Comparison of ENCODE assay signal across 8 cellular contexts in genomic region chr6:134035823-134036296, GRCh38. TPM values are rescaled to one million over a fixed set of nuclear protein-coding genes. Genes with fewer than 3 reads are reported as not detected.
DNase-seq lines count a peak whose midpoint lies in the region; ATAC-seq and TF ChIP-seq lines count a peak whose summit lies in the region.

No MANE protein-coding gene starts in this region.

- 79 to 91% (median 83%) methylated on average over 3 of the region's 3 CpGs for WGBS in adrenal gland, 4 donors

- H3K27me3 ChIP-seq in adrenal gland: no peaks in the 10 kb centered on the region

- CTCF ChIA-PET in WTC11 (lab: Charles Lee): interaction anchor here (0.8 to 1.2 kb wide), 2 partner anchors 28 to 30 kb away, joined by 5 to 7 read pairs; no protein-coding TSS in a partner anchor
- CTCF ChIA-PET in activated naive CD4-positive, alpha-beta T cell treated with anti-CD3 and anti-CD28 coated beads for 36 hours (lab: Charles Lee): interaction anchor here (0.7 to 1.1 kb wide), 3 partner anchors 30 to 74 kb away, joined by 3 to 5 read pairs (median 3); no protein-coding TSS in a partner anchor

- POLR2A ChIA-PET in WTC11 (lab: Charles Lee): no interaction called here

- peaks cover 4% of the 10 kb centered on the region for H3K9me3 Mint-ChIP-seq in WTC11
- H3K9me3 Mint-ChIP-seq in activated naive CD4-positive, alpha-beta T cell treated with anti-CD3 and anti-CD28 coated beads for 36 hours: no peaks in the 10 kb centered on the region

- no peak overlapping the region for H3K27ac ChIP-seq in adrenal gland

- no peaks in the 10 kb centered on the region for H3K9me3 ChIP-seq in adrenal gland (replicated peaks in 1 of 3)

- no peak for TF ChIP-seq POLR2A in adrenal gland (IDR thresholded peaks at IDR 0.05)

- no peak for TF ChIP-seq CTCF in WTC11 (IDR thresholded peaks at IDR 0.05)
- no peak for TF ChIP-seq CTCF in adrenal gland (IDR thresholded peaks at IDR 0.05)

- no peak overlapping the region for H3K4me3 ChIP-seq in adrenal gland

- H3K27ac Mint-ChIP-seq in WTC11: no peak overlapping the region
- no peak overlapping the region for H3K27ac Mint-ChIP-seq in activated naive CD4-positive, alpha-beta T cell treated with anti-CD3 and anti-CD28 coated beads for 36 hours

- no peaks in the 10 kb centered on the region for H3K36me3 ChIP-seq in adrenal gland (replicated peaks in 1 of 2)

- H3K4me1 Mint-ChIP-seq in WTC11: peaks cover 17% of the 10 kb centered on the region
- peaks cover 3% of the 10 kb centered on the region for H3K4me1 Mint-ChIP-seq in activated naive CD4-positive, alpha-beta T cell treated with anti-CD3 and anti-CD28 coated beads for 36 hours (ENCODE audit: low read depth)

- H3K36me3 Mint-ChIP-seq in WTC11: no peaks in the 10 kb centered on the region
- no peaks in the 10 kb centered on the region for H3K36me3 Mint-ChIP-seq in activated naive CD4-positive, alpha-beta T cell treated with anti-CD3 and anti-CD28 coated beads for 36 hours (ENCODE audit: low read depth)

- DNase-seq in NCI-H2029 (lab: John Stamatoyannopoulos, UW) (peak; percentile 25), NCI-H2029 treated with DMSO at 0.1 percent for 48 hours (lab: John Stamatoyannopoulos, UW) (no peak), NCI-H1105 (lab: John Stamatoyannopoulos, UW) (peak; percentile 87), WTC11 (ENCODE audit: low spot score) (no peak), midbrain (lab: John Stamatoyannopoulos, UW) (peak; percentile 39), adrenal gland (no peak)
- no peak for DNase-seq in activated naive CD4-positive, alpha-beta T cell treated with anti-CD3 and anti-CD28 coated beads for 36 hours

- no peaks in the 10 kb centered on the region for H3K4me1 ChIP-seq in adrenal gland (replicated peaks in 1 of 2)

- intact Hi-C loops in adrenal gland (cut with DNase I): no loop called here
- intact Hi-C loops in activated naive CD4-positive, alpha-beta T cell treated with anti-CD3 and anti-CD28 coated beads for 36 hours (cut with micrococcal nuclease): no loop called here

- no peaks in the 10 kb centered on the region for H3K27me3 Mint-ChIP-seq in WTC11 (ENCODE audit: low read depth)
- no peaks in the 10 kb centered on the region for H3K27me3 Mint-ChIP-seq in activated naive CD4-positive, alpha-beta T cell treated with anti-CD3 and anti-CD28 coated beads for 36 hours (ENCODE audit: low read depth)

- ATAC-seq in WTC11 (peak; percentile 26; the same call in 1 of the 2 replicates), GM21367 (IDR thresholded peaks at IDR 0.05; ENCODE audit: unreplicated experiment) (no peak)

- H3K4me3 Mint-ChIP-seq in WTC11: no peak overlapping the region
- no peak overlapping the region for H3K4me3 Mint-ChIP-seq in activated naive CD4-positive, alpha-beta T cell treated with anti-CD3 and anti-CD28 coated beads for 36 hours

TF ChIP-seq in WTC11, 78 proteins besides CTCF, POLR2A, EP300 and RAD21:
- TF ChIP-seq SMAD3 (CRISPR knock-in tag; IDR thresholded peaks at IDR 0.05; ENCODE audit: borderline replicate concordance): no peak
- TF ChIP-seq JUN (CRISPR knock-in tag; IDR thresholded peaks at IDR 0.05): no peak
- TF ChIP-seq GABPB1 (CRISPR knock-in tag; IDR thresholded peaks at IDR 0.05): no peak
- TF ChIP-seq ZNF317 (CRISPR knock-in tag; IDR thresholded peaks at IDR 0.05; ENCODE audit: borderline replicate concordance, low read depth): no peak
- no peak for TF ChIP-seq ZNF671 (CRISPR knock-in tag; IDR thresholded peaks at IDR 0.05)
- TF ChIP-seq FOXJ3 (CRISPR knock-in tag; IDR thresholded peaks at IDR 0.05; ENCODE audit: borderline replicate concordance): no peak
- TF ChIP-seq ZMAT4 (CRISPR knock-in tag; IDR thresholded peaks at IDR 0.05): no peak

RNA-seq across cellular contexts. Expression of gene SLC2A12, which starts 16.6 kb away (rescaled TPM):
- total RNA-seq in WTC11 (2021) (3.3 to 4.4 TPM (median 4.1 TPM) in 3 replicates), adrenal gland (1 to 10 TPM in 5 of 8 donors, under 1 TPM in 3; 0.49 to 2.4 (median 1.8) TPM)
- polyA plus RNA-seq in adrenal gland: 1 to 10 TPM in 1 of 3 donors, under 1 TPM in 2; 0.37 to 1.5 (median 0.40) TPM
- total RNA-seq in activated naive CD4-positive, alpha-beta T cell treated with anti-CD3 and anti-CD28 coated beads for 36 hours: under 1 TPM; 0.27 to 0.29 TPM

Comparison
In these comparisons a context has a peak if more than half of its experiments do, and no peak if none do; other contexts are left out.
1. DNase-seq: peak in NCI-H2029 (single experiment), NCI-H1105 (single experiment) and midbrain (single experiment); none in NCI-H2029 treated with DMSO at 0.1 percent for 48 hours (single experiment), WTC11 (single experiment), adrenal gland (0 of 7) and activated naive CD4-positive, alpha-beta T cell treated with anti-CD3 and anti-CD28 coated beads for 36 hours (single experiment).